8 cellular contexts compared by ENCODE assay signal in genomic region chr11:45843158-45843924, GRCh38. TPM values are rescaled to one million over a fixed set of nuclear protein-coding genes. Genes with fewer than 3 reads are reported as not detected.
DNase-seq lines count a peak whose midpoint lies in the region; ATAC-seq, FAIRE-seq and TF ChIP-seq lines count a peak whose summit lies in the region.

No MANE protein-coding gene starts in this region.

- peak overlapping the region in 1 of 2 donors; percentile 49 for H3K9ac ChIP-seq in kidney (ENCODE audit: low read length in 2 of 2)

- H3K36me3 ChIP-seq in kidney (ENCODE audit: control insufficient read depth in 1 of 2, insufficient read depth in 2 of 2, low read length in 2 of 2) = no peaks in the 10 kb centered on the region

- CTCF ChIA-PET in CD4-positive, alpha-beta T cell (lab: Charles Lee) = interaction anchor here (0.5 to 3.3 kb wide), 7 partner anchors 9 to 820 kb away, joined by 3 to 14 read pairs (median 4); partner anchors contain the start of gene PEX16

- H3K4me3 Mint-ChIP-seq in CD4-positive, alpha-beta T cell = peak overlapping the region; percentile 12

- H3K27me3 Mint-ChIP-seq in CD4-positive, alpha-beta T cell = no peaks in the 10 kb centered on the region

- H3K4me1 ChIP-seq in kidney (ENCODE audit: control insufficient read depth in 1 of 2, insufficient read depth in 1 of 2, low read depth in 1 of 2, low read length in 2 of 2) = peaks cover 4 to 11% of the 10 kb centered on the region in 2 donors

- intact Hi-C loops in CD4-positive, alpha-beta T cell (cut with DNase I, micrococcal nuclease) = loop anchor here (1.0 to 10.0 kb wide), 6 partner anchors 38 to 1924 kb away; partner anchors contain the start of genes ATG13 (in 1 of the 2), FNBP4 (in 1 of the 2), HARBI1 (in 1 of the 2) and SLC35C1 (in 1 of the 2)
- intact Hi-C loops in kidney (cut with DNase I) = no loop called here

- H3K4me1 Mint-ChIP-seq in CD4-positive, alpha-beta T cell (ENCODE audit: low read depth) = peaks cover 37% of the 10 kb centered on the region

- H3K27me3 ChIP-seq in CD4-positive, alpha-beta T cell (ENCODE audit: control insufficient read depth, insufficient read depth, low read length) = no peaks in the 10 kb centered on the region

- H3K36me3 Mint-ChIP-seq in CD4-positive, alpha-beta T cell (ENCODE audit: low read depth) = peaks cover 5% of the 10 kb centered on the region

- POLR2A ChIA-PET in CD4-positive, alpha-beta T cell (lab: Charles Lee) = interaction anchor here (1.0 kb wide), 2 partner anchors 9 to 74 kb away, joined by 3 to 4 read pairs; partner anchors contain the start of gene PEX16

- TF ChIP-seq CTCF in CD4-positive, alpha-beta T cell (IDR thresholded peaks at IDR 0.05) = peak; percentile 95
- TF ChIP-seq CTCF in HFF-Myc (IDR thresholded peaks at IDR 0.05; ENCODE audit: low read depth, low read length, missing control alignments) (peak; percentile 96), kidney (IDR thresholded peaks at IDR 0.05; ENCODE audit: borderline replicate concordance, extremely low read depth, insufficient read depth) (peak; percentile 89)

- DNase-seq in CD4-positive, alpha-beta T cell = peak; percentile 76 to 92 (median 85)
- peak; percentile 71 for DNase-seq in HFF-Myc (ENCODE audit: extremely low read depth, low read depth)
- peak; percentile 70 for DNase-seq in NCI-H446 treated with DMSO at 0.1 percent for 48 hours (lab: John Stamatoyannopoulos, UW)
- DNase-seq in caudate nucleus (lab: John Stamatoyannopoulos, UW) = peak in 59 of 61 donors; percentile 6 to 95 (median 71)
- peak; percentile 94 for DNase-seq in kidney
- peak; percentile 81 to 93 (median 82) for DNase-seq in stimulated activated CD4-positive, alpha-beta T cell treated with anti-CD3 and anti-CD28 coated beads, Interleukin-12 subunit alpha, Interleukin-12 subunit beta, amount 100 ng/mL, for 48 hours (ENCODE audit: low read depth in 2 of 3, low spot score in 1 of 3)

- ATAC-seq in CD4-positive, alpha-beta T cell (ENCODE audit: poor library complexity) = peak; percentile 58
- peak; percentile 25 to 27 for ATAC-seq in activated CD4-positive, CD25-positive, alpha-beta regulatory T cell treated with anti-CD3 and anti-CD28 coated beads, Interleukin-2, amount 50 U/mL, for 24 hours
- no peak for ATAC-seq in HG02840 (IDR thresholded peaks at IDR 0.05; ENCODE audit: low FRiP score, unreplicated experiment)

- H3K27ac Mint-ChIP-seq in CD4-positive, alpha-beta T cell = peak overlapping the region; percentile 73

- no peak overlapping the region for H3K4me3 ChIP-seq in HFF-Myc (replicated peaks; ENCODE audit: low read depth, low read length)
- peak overlapping the region in 1 of 2 donors; percentile 49 for H3K4me3 ChIP-seq in kidney (ENCODE audit: low read length in 2 of 2)

- H3K9me3 ChIP-seq in CD4-positive, alpha-beta T cell (ENCODE audit: control insufficient read depth, low read length) = no peaks in the 10 kb centered on the region
- H3K9me3 ChIP-seq in kidney (ENCODE audit: control insufficient read depth in 1 of 2, low read length in 2 of 2) = no peaks in the 10 kb centered on the region

- no peaks in the 10 kb centered on the region for H3K9me3 Mint-ChIP-seq in CD4-positive, alpha-beta T cell

- FAIRE-seq in kidney (lab: Jason Lieb, UNC) = peak; percentile 50

- peak overlapping the region; percentile 26 for H3K27ac ChIP-seq in CD4-positive, alpha-beta T cell (ENCODE audit: low read depth, low read length)
- no peak overlapping the region for H3K27ac ChIP-seq in caudate nucleus (ENCODE audit: low read depth, low read length)
- H3K27ac ChIP-seq in kidney (ENCODE audit: low read depth in 2 of 2, low read length in 2 of 2) = peak overlapping the region; percentile 52 to 86

RNA-seq across cellular contexts. Expression of gene CRY2, which starts 3.9 kb away (rescaled TPM):
- 100 to 1,000 TPM; 248 TPM for total RNA-seq in CD4-positive, alpha-beta T cell
- 44.5 TPM for total RNA-seq in kidney
- polyA plus RNA-seq in kidney (ENCODE audit: insufficient read depth, low read depth, low replicate concordance) = 20.7 TPM

RNA-seq across cellular contexts. Expression of gene SLC35C1, which starts 38.4 kb away (rescaled TPM):
- total RNA-seq in CD4-positive, alpha-beta T cell = 1 to 10 TPM; 4.4 to 4.9 TPM
- total RNA-seq in kidney = 20.6 TPM
- 5.7 TPM for polyA plus RNA-seq in kidney (ENCODE audit: insufficient read depth, low read depth, low replicate concordance)

RNA-seq across cellular contexts. Expression of gene MAPK8IP1, which starts 42.1 kb away (rescaled TPM):
- 1 to 10 TPM; 2.3 to 2.4 TPM for total RNA-seq in CD4-positive, alpha-beta T cell
- total RNA-seq in kidney = 15.7 TPM
- polyA plus RNA-seq in kidney (ENCODE audit: insufficient read depth, low read depth, low replicate concordance) = 24.8 TPM
